1 cellular context compared by ENCODE assay signal in the genomic region with DNA sequence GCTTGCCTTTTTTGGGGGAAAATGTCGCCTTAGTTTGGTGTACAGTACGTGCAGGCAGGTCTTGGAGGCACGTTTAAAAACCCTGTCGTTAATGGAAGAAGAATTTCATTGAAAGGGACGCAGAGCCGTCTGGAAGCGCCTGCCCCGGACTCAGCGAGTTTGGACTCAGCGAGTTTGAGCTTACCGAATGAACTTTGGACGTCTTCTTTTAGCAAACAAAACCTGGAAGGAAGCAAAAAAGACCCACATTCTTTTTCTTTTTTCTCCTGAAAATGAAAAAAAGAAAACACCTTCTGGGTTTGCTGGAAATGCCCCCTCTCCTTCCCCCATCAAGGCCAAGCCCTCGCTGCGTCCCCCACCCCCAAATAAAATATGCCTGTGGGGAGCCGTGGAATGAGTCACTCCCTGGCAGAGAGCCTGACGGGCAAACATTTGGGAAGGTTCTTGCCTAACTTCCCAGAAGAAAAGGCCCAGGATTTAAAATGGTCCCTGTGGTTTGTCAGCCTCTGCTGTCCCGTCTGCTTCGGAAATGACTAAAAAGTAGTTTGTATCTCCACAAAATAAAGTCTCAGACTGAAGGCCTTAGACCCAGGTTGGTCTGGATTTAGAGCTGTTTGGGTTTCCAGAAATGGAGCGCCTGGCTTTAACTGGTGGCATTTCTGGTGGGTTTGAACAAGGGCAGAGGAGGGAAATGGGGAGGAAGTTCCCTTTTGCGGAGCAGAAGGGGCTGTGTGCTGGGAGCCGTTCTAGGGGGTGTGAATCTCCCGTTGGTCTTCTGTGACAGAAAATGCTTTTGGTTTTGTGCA.
TF ChIP-seq lines count a peak whose summit lies in the region.

No MANE protein-coding gene starts in this region.

TF ChIP-seq in HepG2, 621 proteins besides CTCF, POLR2A, EP300 and RAD21 (continued from another document and continues in another):
- TF ChIP-seq, protein P1, sequence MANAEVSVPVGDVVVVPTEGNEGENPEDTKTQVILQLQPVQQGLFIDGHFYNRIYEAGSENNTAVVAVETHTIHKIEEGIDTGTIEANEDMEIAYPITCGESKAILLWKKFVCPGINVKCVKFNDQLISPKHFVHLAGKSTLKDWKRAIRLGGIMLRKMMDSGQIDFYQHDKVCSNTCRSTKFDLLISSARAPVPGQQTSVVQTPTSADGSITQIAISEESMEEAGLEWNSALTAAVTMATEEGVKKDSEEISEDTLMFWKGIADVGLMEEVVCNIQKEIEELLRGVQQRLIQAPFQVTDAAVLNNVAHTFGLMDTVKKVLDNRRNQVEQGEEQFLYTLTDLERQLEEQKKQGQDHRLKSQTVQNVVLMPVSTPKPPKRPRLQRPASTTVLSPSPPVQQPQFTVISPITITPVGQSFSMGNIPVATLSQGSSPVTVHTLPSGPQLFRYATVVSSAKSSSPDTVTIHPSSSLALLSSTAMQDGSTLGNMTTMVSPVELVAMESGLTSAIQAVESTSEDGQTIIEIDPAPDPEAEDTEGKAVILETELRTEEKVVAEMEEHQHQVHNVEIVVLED (CRISPR knock-in tag; IDR thresholded peaks at IDR 0.05; ENCODE audit: borderline replicate concordance), result peak; percentile 45; the same call in 1 of the 2 replicates
- TF ChIP-seq PHF21A (CRISPR knock-in tag; IDR thresholded peaks at IDR 0.05) (peak; percentile 82; the same call in 1 of the 2 replicates), ERF (CRISPR knock-in tag; IDR thresholded peaks at IDR 0.05) (peak; percentile 7; the same call in 1 of the 2 replicates), NCOA2 (CRISPR knock-in tag; IDR thresholded peaks at IDR 0.05) (peak; percentile 74), CC2D1A (CRISPR knock-in tag; IDR thresholded peaks at IDR 0.05) (no peak), ZNF230 (CRISPR knock-in tag; IDR thresholded peaks at IDR 0.05) (no peak), MAFF (IDR thresholded peaks at IDR 0.05; ENCODE audit: low read depth, low read length) (no peak; the same call in 1 of the 2 replicates), ZFAT (CRISPR knock-in tag; conservative IDR thresholded peaks at IDR 0.05) (no peak), CBX5 (CRISPR knock-in tag; IDR thresholded peaks at IDR 0.05; ENCODE audit: borderline replicate concordance) (no peak), ZNF326 (CRISPR knock-in tag; IDR thresholded peaks at IDR 0.05; ENCODE audit: borderline replicate concordance) (no peak), SSRP1 (CRISPR knock-in tag; IDR thresholded peaks at IDR 0.05) (no peak), SP2 (CRISPR knock-in tag; IDR thresholded peaks at IDR 0.05) (no peak), CBX2 (IDR thresholded peaks at IDR 0.05; ENCODE audit: low read depth, low read length) (no peak), CBX2 (CRISPR knock-in tag; IDR thresholded peaks at IDR 0.05; ENCODE audit: low read depth) (no peak), ZMYM2 (CRISPR knock-in tag; IDR thresholded peaks at IDR 0.05) (no peak), ELF1 (CRISPR knock-in tag; IDR thresholded peaks at IDR 0.05) (no peak), NFYC (CRISPR knock-in tag; IDR thresholded peaks at IDR 0.05) (no peak), ZNF605 (CRISPR knock-in tag; IDR thresholded peaks at IDR 0.05) (0 out of 2 replicates have a peak, but pooled peaks have one; percentile 61), ZFP36 (IDR thresholded peaks at IDR 0.05; ENCODE audit: borderline replicate concordance, low read depth, low read length, partially characterized antibody) (no peak), ZSCAN25 (CRISPR knock-in tag; IDR thresholded peaks at IDR 0.05) (no peak), ZNF792 (CRISPR knock-in tag; IDR thresholded peaks at IDR 0.05) (no peak), SOX13 (IDR thresholded peaks at IDR 0.05) (peak; percentile 54; the same call in 1 of the 2 replicates), SOX13 (CRISPR knock-in tag; conservative IDR thresholded peaks at IDR 0.05 in 1 of 2, IDR thresholded peaks at IDR 0.05 in 1 of 2) (peak in 1 of 2 experiments; percentile 65; a peak in 2 of 4 replicates), ZNF44 (CRISPR knock-in tag; IDR thresholded peaks at IDR 0.05) (no peak), ADNP (CRISPR knock-in tag; IDR thresholded peaks at IDR 0.05) (0 out of 2 replicates have a peak, but pooled peaks have one; percentile 7), POLR2G (IDR thresholded peaks at IDR 0.05; ENCODE audit: low read depth, low read length) (peak; percentile 80), ZNF747 (CRISPR knock-in tag; IDR thresholded peaks at IDR 0.05; ENCODE audit: borderline replicate concordance) (no peak), HDAC2 (CRISPR knock-in tag; IDR thresholded peaks at IDR 0.05) (no peak; the same call in 1 of the 2 replicates), RFX3 (CRISPR knock-in tag; IDR thresholded peaks at IDR 0.05) (no peak), PAF1 (CRISPR knock-in tag; IDR thresholded peaks at IDR 0.05) (no peak), ZNF329 (CRISPR knock-in tag; IDR thresholded peaks at IDR 0.05; ENCODE audit: low read depth) (no peak), ZNF143 (CRISPR knock-in tag; IDR thresholded peaks at IDR 0.05) (no peak), ATF7-NPFF (CRISPR knock-in tag; IDR thresholded peaks at IDR 0.05; ENCODE audit: low read depth) (no peak), ZNF569 (CRISPR knock-in tag; IDR thresholded peaks at IDR 0.05; ENCODE audit: borderline replicate concordance) (no peak)
- TF ChIP-seq, protein P2, sequence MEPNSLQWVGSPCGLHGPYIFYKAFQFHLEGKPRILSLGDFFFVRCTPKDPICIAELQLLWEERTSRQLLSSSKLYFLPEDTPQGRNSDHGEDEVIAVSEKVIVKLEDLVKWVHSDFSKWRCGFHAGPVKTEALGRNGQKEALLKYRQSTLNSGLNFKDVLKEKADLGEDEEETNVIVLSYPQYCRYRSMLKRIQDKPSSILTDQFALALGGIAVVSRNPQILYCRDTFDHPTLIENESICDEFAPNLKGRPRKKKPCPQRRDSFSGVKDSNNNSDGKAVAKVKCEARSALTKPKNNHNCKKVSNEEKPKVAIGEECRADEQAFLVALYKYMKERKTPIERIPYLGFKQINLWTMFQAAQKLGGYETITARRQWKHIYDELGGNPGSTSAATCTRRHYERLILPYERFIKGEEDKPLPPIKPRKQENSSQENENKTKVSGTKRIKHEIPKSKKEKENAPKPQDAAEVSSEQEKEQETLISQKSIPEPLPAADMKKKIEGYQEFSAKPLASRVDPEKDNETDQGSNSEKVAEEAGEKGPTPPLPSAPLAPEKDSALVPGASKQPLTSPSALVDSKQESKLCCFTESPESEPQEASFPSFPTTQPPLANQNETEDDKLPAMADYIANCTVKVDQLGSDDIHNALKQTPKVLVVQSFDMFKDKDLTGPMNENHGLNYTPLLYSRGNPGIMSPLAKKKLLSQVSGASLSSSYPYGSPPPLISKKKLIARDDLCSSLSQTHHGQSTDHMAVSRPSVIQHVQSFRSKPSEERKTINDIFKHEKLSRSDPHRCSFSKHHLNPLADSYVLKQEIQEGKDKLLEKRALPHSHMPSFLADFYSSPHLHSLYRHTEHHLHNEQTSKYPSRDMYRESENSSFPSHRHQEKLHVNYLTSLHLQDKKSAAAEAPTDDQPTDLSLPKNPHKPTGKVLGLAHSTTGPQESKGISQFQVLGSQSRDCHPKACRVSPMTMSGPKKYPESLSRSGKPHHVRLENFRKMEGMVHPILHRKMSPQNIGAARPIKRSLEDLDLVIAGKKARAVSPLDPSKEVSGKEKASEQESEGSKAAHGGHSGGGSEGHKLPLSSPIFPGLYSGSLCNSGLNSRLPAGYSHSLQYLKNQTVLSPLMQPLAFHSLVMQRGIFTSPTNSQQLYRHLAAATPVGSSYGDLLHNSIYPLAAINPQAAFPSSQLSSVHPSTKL (CRISPR knock-in tag; IDR thresholded peaks at IDR 0.05), result peak; percentile 79
- TF ChIP-seq, protein P3, sequence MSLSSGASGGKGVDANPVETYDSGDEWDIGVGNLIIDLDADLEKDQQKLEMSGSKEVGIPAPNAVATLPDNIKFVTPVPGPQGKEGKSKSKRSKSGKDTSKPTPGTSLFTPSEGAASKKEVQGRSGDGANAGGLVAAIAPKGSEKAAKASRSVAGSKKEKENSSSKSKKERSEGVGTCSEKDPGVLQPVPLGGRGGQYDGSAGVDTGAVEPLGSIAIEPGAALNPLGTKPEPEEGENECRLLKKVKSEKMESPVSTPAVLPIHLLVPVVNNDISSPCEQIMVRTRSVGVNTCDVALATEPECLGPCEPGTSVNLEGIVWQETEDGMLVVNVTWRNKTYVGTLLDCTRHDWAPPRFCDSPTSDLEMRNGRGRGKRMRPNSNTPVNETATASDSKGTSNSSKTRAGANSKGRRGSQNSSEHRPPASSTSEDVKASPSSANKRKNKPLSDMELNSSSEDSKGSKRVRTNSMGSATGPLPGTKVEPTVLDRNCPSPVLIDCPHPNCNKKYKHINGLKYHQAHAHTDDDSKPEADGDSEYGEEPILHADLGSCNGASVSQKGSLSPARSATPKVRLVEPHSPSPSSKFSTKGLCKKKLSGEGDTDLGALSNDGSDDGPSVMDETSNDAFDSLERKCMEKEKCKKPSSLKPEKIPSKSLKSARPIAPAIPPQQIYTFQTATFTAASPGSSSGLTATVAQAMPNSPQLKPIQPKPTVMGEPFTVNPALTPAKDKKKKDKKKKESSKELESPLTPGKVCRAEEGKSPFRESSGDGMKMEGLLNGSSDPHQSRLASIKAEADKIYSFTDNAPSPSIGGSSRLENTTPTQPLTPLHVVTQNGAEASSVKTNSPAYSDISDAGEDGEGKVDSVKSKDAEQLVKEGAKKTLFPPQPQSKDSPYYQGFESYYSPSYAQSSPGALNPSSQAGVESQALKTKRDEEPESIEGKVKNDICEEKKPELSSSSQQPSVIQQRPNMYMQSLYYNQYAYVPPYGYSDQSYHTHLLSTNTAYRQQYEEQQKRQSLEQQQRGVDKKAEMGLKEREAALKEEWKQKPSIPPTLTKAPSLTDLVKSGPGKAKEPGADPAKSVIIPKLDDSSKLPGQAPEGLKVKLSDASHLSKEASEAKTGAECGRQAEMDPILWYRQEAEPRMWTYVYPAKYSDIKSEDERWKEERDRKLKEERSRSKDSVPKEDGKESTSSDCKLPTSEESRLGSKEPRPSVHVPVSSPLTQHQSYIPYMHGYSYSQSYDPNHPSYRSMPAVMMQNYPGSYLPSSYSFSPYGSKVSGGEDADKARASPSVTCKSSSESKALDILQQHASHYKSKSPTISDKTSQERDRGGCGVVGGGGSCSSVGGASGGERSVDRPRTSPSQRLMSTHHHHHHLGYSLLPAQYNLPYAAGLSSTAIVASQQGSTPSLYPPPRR (CRISPR knock-in tag; IDR thresholded peaks at IDR 0.05; ENCODE audit: borderline replicate concordance), result no peak
- TF ChIP-seq, protein P4, sequence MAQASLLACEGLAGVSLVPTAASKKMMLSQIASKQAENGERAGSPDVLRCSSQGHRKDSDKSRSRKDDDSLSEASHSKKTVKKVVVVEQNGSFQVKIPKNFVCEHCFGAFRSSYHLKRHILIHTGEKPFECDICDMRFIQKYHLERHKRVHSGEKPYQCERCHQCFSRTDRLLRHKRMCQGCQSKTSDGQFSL (CRISPR knock-in tag; IDR thresholded peaks at IDR 0.05), result no peak
- TF ChIP-seq, protein P5, sequence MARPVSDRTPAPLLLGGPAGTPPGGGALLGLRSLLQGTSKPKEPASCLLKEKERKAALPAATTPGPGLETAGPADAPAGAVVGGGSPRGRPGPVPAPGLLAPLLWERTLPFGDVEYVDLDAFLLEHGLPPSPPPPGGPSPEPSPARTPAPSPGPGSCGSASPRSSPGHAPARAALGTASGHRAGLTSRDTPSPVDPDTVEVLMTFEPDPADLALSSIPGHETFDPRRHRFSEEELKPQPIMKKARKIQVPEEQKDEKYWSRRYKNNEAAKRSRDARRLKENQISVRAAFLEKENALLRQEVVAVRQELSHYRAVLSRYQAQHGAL (CRISPR knock-in tag; IDR thresholded peaks at IDR 0.05; ENCODE audit: not compliant biosample characterization), result no peak
- TF ChIP-seq, protein P6, sequence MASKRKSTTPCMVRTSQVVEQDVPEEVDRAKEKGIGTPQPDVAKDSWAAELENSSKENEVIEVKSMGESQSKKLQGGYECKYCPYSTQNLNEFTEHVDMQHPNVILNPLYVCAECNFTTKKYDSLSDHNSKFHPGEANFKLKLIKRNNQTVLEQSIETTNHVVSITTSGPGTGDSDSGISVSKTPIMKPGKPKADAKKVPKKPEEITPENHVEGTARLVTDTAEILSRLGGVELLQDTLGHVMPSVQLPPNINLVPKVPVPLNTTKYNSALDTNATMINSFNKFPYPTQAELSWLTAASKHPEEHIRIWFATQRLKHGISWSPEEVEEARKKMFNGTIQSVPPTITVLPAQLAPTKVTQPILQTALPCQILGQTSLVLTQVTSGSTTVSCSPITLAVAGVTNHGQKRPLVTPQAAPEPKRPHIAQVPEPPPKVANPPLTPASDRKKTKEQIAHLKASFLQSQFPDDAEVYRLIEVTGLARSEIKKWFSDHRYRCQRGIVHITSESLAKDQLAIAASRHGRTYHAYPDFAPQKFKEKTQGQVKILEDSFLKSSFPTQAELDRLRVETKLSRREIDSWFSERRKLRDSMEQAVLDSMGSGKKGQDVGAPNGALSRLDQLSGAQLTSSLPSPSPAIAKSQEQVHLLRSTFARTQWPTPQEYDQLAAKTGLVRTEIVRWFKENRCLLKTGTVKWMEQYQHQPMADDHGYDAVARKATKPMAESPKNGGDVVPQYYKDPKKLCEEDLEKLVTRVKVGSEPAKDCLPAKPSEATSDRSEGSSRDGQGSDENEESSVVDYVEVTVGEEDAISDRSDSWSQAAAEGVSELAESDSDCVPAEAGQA (IDR thresholded peaks at IDR 0.05; ENCODE audit: low read depth), result no peak
- TF ChIP-seq, protein P6 (CRISPR knock-in tag; IDR thresholded peaks at IDR 0.05; ENCODE audit: borderline replicate concordance), result no peak
- TF ChIP-seq, protein P7, sequence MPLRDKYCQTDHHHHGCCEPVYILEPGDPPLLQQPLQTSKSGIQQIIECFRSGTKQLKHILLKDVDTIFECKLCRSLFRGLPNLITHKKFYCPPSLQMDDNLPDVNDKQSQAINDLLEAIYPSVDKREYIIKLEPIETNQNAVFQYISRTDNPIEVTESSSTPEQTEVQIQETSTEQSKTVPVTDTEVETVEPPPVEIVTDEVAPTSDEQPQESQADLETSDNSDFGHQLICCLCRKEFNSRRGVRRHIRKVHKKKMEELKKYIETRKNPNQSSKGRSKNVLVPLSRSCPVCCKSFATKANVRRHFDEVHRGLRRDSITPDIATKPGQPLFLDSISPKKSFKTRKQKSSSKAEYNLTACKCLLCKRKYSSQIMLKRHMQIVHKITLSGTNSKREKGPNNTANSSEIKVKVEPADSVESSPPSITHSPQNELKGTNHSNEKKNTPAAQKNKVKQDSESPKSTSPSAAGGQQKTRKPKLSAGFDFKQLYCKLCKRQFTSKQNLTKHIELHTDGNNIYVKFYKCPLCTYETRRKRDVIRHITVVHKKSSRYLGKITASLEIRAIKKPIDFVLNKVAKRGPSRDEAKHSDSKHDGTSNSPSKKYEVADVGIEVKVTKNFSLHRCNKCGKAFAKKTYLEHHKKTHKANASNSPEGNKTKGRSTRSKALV (CRISPR knock-in tag; IDR thresholded peaks at IDR 0.05), result no peak
